22 cellular contexts compared by ENCODE assay signal in genomic region chr6:168888102-168888501, GRCh38.
"Had no signal": no experiment of that assay in that cellular context is flagged by ENCODE, and none has a peak within 500 bp of the region (broad histone marks: within the 10 kb centered on the region; RNA-seq: fewer than 3 reads in every experiment).

No MANE protein-coding gene starts in this region.

- H3K27me3 ChIP-seq: gastrocnemius medialis had no signal

- H2AFZ ChIP-seq: hepatocyte had no signal

- H3K4me3 Mint-ChIP-seq: effector memory CD8-positive, alpha-beta T cell; endodermal cell; immature natural killer cell; mesothelial cell of epicardium had no signal

- H3K9me3 ChIP-seq: esophagus squamous epithelium, gastrocnemius medialis, heart left ventricle, left lung, lower lobe of right lung, mucosa of descending colon had no signal

- DNase-seq: effector CD8-positive, alpha-beta T cell; effector memory CD8-positive, alpha-beta T cell; endodermal cell; erythroblast; esophagus squamous epithelium; foreskin fibroblast; foreskin melanocyte; gastrocnemius medialis; heart left ventricle; hypothalamus; immature natural killer cell; left cardiac atrium; left ventricle myocardium superior; lower lobe of right lung; mesenchymal stem cell; mucosa of descending colon had no signal

- H3K36me3 Mint-ChIP-seq: mesothelial cell of epicardium had no signal

- H3K27ac Mint-ChIP-seq: effector memory CD8-positive, alpha-beta T cell; endodermal cell; mesothelial cell of epicardium had no signal

- ATAC-seq: effector memory CD8-positive, alpha-beta T cell; esophagus mucosa; gastrocnemius medialis; heart left ventricle; left cardiac atrium; left lung; left ventricle myocardium superior; lower lobe of right lung; mucosa of descending colon had no signal

- H3K4me3 ChIP-seq: coronary artery, esophagus squamous epithelium, gastrocnemius medialis, heart left ventricle, hepatocyte, left lung, lower lobe of right lung, mucosa of descending colon had no signal

- H3K4me1 Mint-ChIP-seq: endodermal cell had no signal

- H3K27me3 Mint-ChIP-seq: effector memory CD8-positive, alpha-beta T cell had no signal

- H3K4me2 ChIP-seq: hepatocyte had no signal

- H3K36me3 ChIP-seq: esophagus squamous epithelium, gastrocnemius medialis, heart left ventricle, left lung, lower lobe of right lung had no signal

- H3K4me1 ChIP-seq: left lung had no signal

- H3K9me3 Mint-ChIP-seq: effector memory CD8-positive, alpha-beta T cell; endodermal cell; immature natural killer cell; mesothelial cell of epicardium had no signal

- H3K27ac ChIP-seq: coronary artery, epithelial cell of prostate, esophagus squamous epithelium, gastrocnemius medialis, heart left ventricle, hepatocyte, left lung, lower lobe of right lung had no signal
